20 cellular contexts compared by ENCODE assay signal in genomic region chr9:4502444-4502843, GRCh38. TPM values are rescaled to one million over a fixed set of nuclear protein-coding genes. Genes with fewer than 3 reads are reported as not detected.
A peak's percentile ranks its signal among the peaks of the same experiment; 100 is the strongest.
DNase-seq lines count a peak whose midpoint lies in the region; ATAC-seq, FAIRE-seq and TF ChIP-seq lines count a peak whose summit lies in the region.
"Had no signal": no experiment of that assay in that cellular context is flagged by ENCODE, and none has a peak within 500 bp of the region (broad histone marks: within the 10 kb centered on the region; RNA-seq: fewer than 3 reads in every experiment).

No MANE protein-coding gene starts in this region.

- CTCF ChIA-PET in HepG2 (lab: Yijun Ruan, JAX; ENCODE audit: low intra/inter-chr PET ratio, low total read pairs) (no interaction called here), GM12878 (lab: Yijun Ruan, JAX) (interaction anchor here (0.7 to 2.6 kb wide), 3 partner anchors 9 to 187 kb away, joined by 3 to 9 read pairs (median 3); no protein-coding TSS in a partner anchor)
- CTCF ChIA-PET in activated CD4-positive, alpha-beta memory T cell treated with anti-CD3 and anti-CD28 coated beads for 36 hours (lab: Charles Lee), result no interaction called here

- no peaks in the 10 kb centered on the region for H3K9me3 ChIP-seq in liver (ENCODE audit: control insufficient read depth in 4 of 4, low read length in 3 of 4)
- no peaks in the 10 kb centered on the region for H3K9me3 ChIP-seq in HepG2 (ENCODE audit: low read length)
- no peaks in the 10 kb centered on the region for H3K9me3 ChIP-seq in GM12878 (replicated peaks; ENCODE audit: control insufficient read depth, insufficient read depth, low read length)
- no peaks in the 10 kb centered on the region for H3K9me3 ChIP-seq in right lobe of liver
- H3K9me3 ChIP-seq: BLaER1 had no signal

- H4K20me1 ChIP-seq in HepG2 (ENCODE audit: insufficient read depth, low read length) (no peaks in the 10 kb centered on the region), GM12878 (ENCODE audit: control insufficient read depth, insufficient read depth) (no peaks in the 10 kb centered on the region)
- H4K20me1 ChIP-seq: BLaER1 had no signal

- TF ChIP-seq RAD21 in liver (IDR thresholded peaks at IDR 0.05) (no peak), HepG2 (CRISPR knock-in tag; IDR thresholded peaks at IDR 0.05) (no peak), GM12878 (IDR thresholded peaks at IDR 0.05; ENCODE audit: insufficient read depth, low read depth, low read length) (no peak)

- no peak for TF ChIP-seq CTCF in liver (IDR thresholded peaks at IDR 0.05; ENCODE audit: low read depth, low read length, missing input control)
- no peak for TF ChIP-seq CTCF in HepG2 (CRISPR knock-in tag; IDR thresholded peaks at IDR 0.05)
- no peak for TF ChIP-seq CTCF in GM12878 (IDR thresholded peaks at IDR 0.05 in 2 of 3, conservative IDR thresholded peaks at IDR 0.05 in 1 of 3; ENCODE audit: control insufficient read depth in 2 of 3, extremely low read depth in 1 of 3, insufficient read depth in 1 of 3, low read depth in 3 of 3, low read length in 3 of 3)
- no peak for TF ChIP-seq CTCF in right lobe of liver (IDR thresholded peaks at IDR 0.05)

- no peaks in the 10 kb centered on the region for H3K79me2 ChIP-seq in HepG2 (ENCODE audit: insufficient read depth, low read length)
- peaks cover 34% of the 10 kb centered on the region for H3K79me2 ChIP-seq in GM12878 (ENCODE audit: control insufficient read depth, insufficient read depth, low read length)

- H3K4me3 ChIP-seq in liver (ENCODE audit: low read depth in 1 of 3, low read length in 3 of 3) (no peak overlapping the region), HepG2 (replicated peaks in 1 of 3; ENCODE audit: insufficient read depth in 1 of 3, low read depth in 2 of 3, low read length in 3 of 3) (no peak overlapping the region), GM12878 (no peak overlapping the region), right lobe of liver (no peak overlapping the region)
- H3K4me3 ChIP-seq: BLaER1, GM23338 had no signal

- H3K27me3 ChIP-seq in liver (ENCODE audit: control insufficient read depth in 4 of 4, insufficient read depth in 4 of 4, low read length in 3 of 4) (no peaks in the 10 kb centered on the region), HepG2 (ENCODE audit: control insufficient read depth in 1 of 2, insufficient read depth in 2 of 2, low read length in 2 of 2) (no peaks in the 10 kb centered on the region), GM12878 (replicated peaks in 1 of 2; ENCODE audit: control insufficient read depth in 2 of 2, insufficient read depth in 2 of 2, low read length in 1 of 2) (no peaks in the 10 kb centered on the region), right lobe of liver (no peaks in the 10 kb centered on the region)
- H3K27me3 ChIP-seq: BLaER1 had no signal

- TF ChIP-seq EP300 in HepG2 (IDR thresholded peaks at IDR 0.05; ENCODE audit: low read depth in 2 of 2, low read length in 2 of 2) (no peak), HepG2 (CRISPR knock-in tag; IDR thresholded peaks at IDR 0.05; ENCODE audit: borderline replicate concordance) (no peak), GM12878 (IDR thresholded peaks at IDR 0.05; ENCODE audit: borderline replicate concordance in 1 of 2, control insufficient read depth in 1 of 2, low read depth in 2 of 2, low read length in 2 of 2) (no peak)

- H3K4me2 ChIP-seq in HepG2 (ENCODE audit: low read depth, low read length), result no peak overlapping the region
- H3K4me2 ChIP-seq in GM12878 (ENCODE audit: control insufficient read depth, insufficient read depth), result no peak overlapping the region
- H3K4me2 ChIP-seq: BLaER1, GM23338 had no signal

- no TSS peak for BruUV-seq in HepG2 (replicated peaks; lab: Mats Ljungman, UMichigan)
- BruUV-seq in GM12878 (replicated peaks; lab: Mats Ljungman, UMichigan), result no TSS peak

- H3K4me3 Mint-ChIP-seq in activated CD4-positive, alpha-beta memory T cell treated with anti-CD3 and anti-CD28 coated beads for 36 hours, result no peak overlapping the region
- H3K4me3 Mint-ChIP-seq: CD14-positive monocyte; CD4-positive, alpha-beta memory T cell; GM23338; IgD-negative memory B cell had no signal

- POLR2A ChIA-PET in HepG2 (lab: Yijun Ruan, JAX), result no interaction called here
- POLR2A ChIA-PET in GM12878 (lab: Charles Lee), result no interaction called here
- POLR2A ChIA-PET in activated CD4-positive, alpha-beta memory T cell treated with anti-CD3 and anti-CD28 coated beads for 36 hours (lab: Charles Lee), result no interaction called here

- WGBS in liver, result 35% methylated on average over 1 of the region's 1 CpG
- 0% methylated on average over 1 of the region's 1 CpG for WGBS in HepG2 (ENCODE audit: low lambda C conversion rate)
- 6% methylated on average over 1 of the region's 1 CpG for WGBS in GM12878 (ENCODE audit: insufficient coverage, insufficient replicate concordance, low lambda C conversion rate, missing lambda C conversion rate)
- WGBS in right lobe of liver (ENCODE audit: insufficient coverage, low coverage, low lambda C conversion rate, missing lambda C conversion rate), result 38% methylated on average over 1 of the region's 1 CpG

- ATAC-seq in HepG2, result no peak
- ATAC-seq in GM12878, result peak; percentile 56
- ATAC-seq in right lobe of liver, result peak in 1 of 4 donors; percentile 13
- ATAC-seq: GM23338 had no signal

- H3K27me3 Mint-ChIP-seq in activated CD4-positive, alpha-beta memory T cell treated with anti-CD3 and anti-CD28 coated beads for 36 hours, result no peaks in the 10 kb centered on the region

- H3K36me3 Mint-ChIP-seq in activated CD4-positive, alpha-beta memory T cell treated with anti-CD3 and anti-CD28 coated beads for 36 hours, result no peaks in the 10 kb centered on the region
- H3K36me3 Mint-ChIP-seq: CD14-positive monocyte; CD4-positive, alpha-beta memory T cell; IgD-negative memory B cell had no signal

- FAIRE-seq in HepG2 (lab: Jason Lieb, UNC), result no peak
- FAIRE-seq in GM12878 (lab: Jason Lieb, UNC), result no peak
- FAIRE-seq: H54, HTR-8/SVneo had no signal

- H3K27ac Mint-ChIP-seq in activated CD4-positive, alpha-beta memory T cell treated with anti-CD3 and anti-CD28 coated beads for 36 hours, result no peak overlapping the region
- H3K27ac Mint-ChIP-seq: CD14-positive monocyte; CD4-positive, alpha-beta memory T cell; GM23338; IgD-negative memory B cell had no signal

- H3K4me1 ChIP-seq in liver (ENCODE audit: control insufficient read depth in 4 of 4, insufficient read depth in 4 of 4, low read length in 3 of 4), result peaks cover 12 to 57% (median 50%) of the 10 kb centered on the region in 4 donors
- H3K4me1 ChIP-seq in HepG2 (ENCODE audit: insufficient read depth, low read length), result 0 out of 2 replicates have a peak, but pooled peaks cover under 1% of the 10 kb centered on the region
- peaks cover 6% of the 10 kb centered on the region for H3K4me1 ChIP-seq in GM12878 (ENCODE audit: control insufficient read depth, insufficient read depth, low read length)
- peaks cover 0 to 87% (median 33%) of the 10 kb centered on the region in 4 donors for H3K4me1 ChIP-seq in right lobe of liver
- H3K4me1 ChIP-seq: BLaER1 had no signal

- TF ChIP-seq POLR2A in HepG2 (IDR thresholded peaks at IDR 0.05; ENCODE audit: insufficient read depth in 1 of 2, low read depth in 2 of 2, low read length in 2 of 2), result no peak
- no peak for TF ChIP-seq POLR2A in GM12878 (IDR thresholded peaks at IDR 0.05; ENCODE audit: low read depth, low read length)
- TF ChIP-seq POLR2A in right lobe of liver (IDR thresholded peaks at IDR 0.05), result no peak

- DNase-seq in HepG2 (ENCODE audit: low spot score), result no peak
- no peak for DNase-seq in GM12878 (ENCODE audit: low read depth, low spot score)
- DNase-seq in right lobe of liver, result no peak
- no peak for DNase-seq in retina
- no peak for DNase-seq in NCI-H510A treated with DMSO at 0.1 percent for 48 hours (lab: John Stamatoyannopoulos, UW)
- no peak for DNase-seq in activated CD4-positive, alpha-beta memory T cell treated with anti-CD3 and anti-CD28 coated beads for 36 hours
- DNase-seq: 8988T; CD4-positive, alpha-beta memory T cell; DMS 273 treated with DMSO at 0.1 percent for 48 hours; DMS53; DND-41; EL; HCEC 1CT had no signal

- H3K9ac ChIP-seq in liver (ENCODE audit: low read depth in 1 of 2, low read length in 2 of 2) (no peak overlapping the region), HepG2 (ENCODE audit: insufficient read depth, low read depth, low read length) (no peak overlapping the region), GM12878 (ENCODE audit: control insufficient read depth, insufficient read depth, low read length) (no peak overlapping the region)
- H3K9ac ChIP-seq: BLaER1 had no signal

- H2AFZ ChIP-seq in HepG2 (ENCODE audit: low read length), result no peak overlapping the region
- H2AFZ ChIP-seq in GM12878 (ENCODE audit: control insufficient read depth, low read depth, low read length), result no peak overlapping the region
- H2AFZ ChIP-seq: GM23338 had no signal

- intact Hi-C loops in HepG2 (cut with micrococcal nuclease; ENCODE audit: unreplicated experiment), result no loop called here
- intact Hi-C loops in GM12878 (cut with micrococcal nuclease; ENCODE audit: unreplicated experiment), result no loop called here
- intact Hi-C loops in right lobe of liver (cut with DNase I), result no loop called here
- intact Hi-C loops in activated CD4-positive, alpha-beta memory T cell treated with anti-CD3 and anti-CD28 coated beads for 36 hours (cut with micrococcal nuclease), result no loop called here

- SMC1A ChIA-PET in GM12878 (lab: Charles Lee; ENCODE audit: uncharacterized antibody, unreplicated experiment), result interaction anchor here (0.8 to 1.0 kb wide), 3 partner anchors 11 to 17 kb away, joined by 3 to 4 read pairs (median 3); no protein-coding TSS in a partner anchor

- H3K27ac ChIP-seq in liver (ENCODE audit: low read depth in 1 of 2, low read length in 2 of 2), result peak overlapping the region; percentile 60 to 64
- H3K27ac ChIP-seq in HepG2 (ENCODE audit: extremely low read length, insufficient read depth, low read length), result no peak overlapping the region
- no peak overlapping the region for H3K27ac ChIP-seq in GM12878 (ENCODE audit: control insufficient read depth, insufficient read depth)
- peak overlapping the region; percentile 53 to 84 (median 81) for H3K27ac ChIP-seq in right lobe of liver
- H3K27ac ChIP-seq: BLaER1 had no signal

- H3K4me1 Mint-ChIP-seq in activated CD4-positive, alpha-beta memory T cell treated with anti-CD3 and anti-CD28 coated beads for 36 hours (ENCODE audit: low read depth), result no peaks in the 10 kb centered on the region
- H3K4me1 Mint-ChIP-seq: CD14-positive monocyte; CD4-positive, alpha-beta memory T cell; GM23338 had no signal

- H3K36me3 ChIP-seq in liver (ENCODE audit: control insufficient read depth in 4 of 4, insufficient read depth in 3 of 4, low read depth in 1 of 4, low read length in 3 of 4), result peaks cover 0 to 4% (median under 1%) of the 10 kb centered on the region in 4 donors
- no peaks in the 10 kb centered on the region for H3K36me3 ChIP-seq in HepG2 (replicated peaks in 1 of 2; ENCODE audit: control insufficient read depth in 1 of 2, insufficient read depth in 2 of 2, low read length in 2 of 2)
- no peaks in the 10 kb centered on the region; a peak in 2 of 4 replicates for H3K36me3 ChIP-seq in GM12878 (ENCODE audit: control insufficient read depth in 2 of 2, insufficient read depth in 2 of 2, low read length in 1 of 2)
- no peaks in the 10 kb centered on the region for H3K36me3 ChIP-seq in right lobe of liver
- H3K36me3 ChIP-seq: BLaER1 had no signal

- H3K9me3 Mint-ChIP-seq in activated CD4-positive, alpha-beta memory T cell treated with anti-CD3 and anti-CD28 coated beads for 36 hours, result no peaks in the 10 kb centered on the region
- H3K9me3 Mint-ChIP-seq: CD4-positive, alpha-beta memory T cell; GM23338; IgD-negative memory B cell had no signal

- RAD21 ChIA-PET in GM12878 (lab: Charles Lee; ENCODE audit: unreplicated experiment), result interaction anchor here (0.7 to 1.5 kb wide), 2 partner anchors 11 to 77 kb away, joined by 3 to 7 read pairs; partner anchors contain the start of gene SLC1A1

- in situ Hi-C loops in HepG2 (cut with HindIII; ENCODE audit: extremely low pct_ligation_motif_present, low pct_unique_long_range_greater_than_20kb), result no loop called here
- in situ Hi-C loops in GM12878 (cut with MboI), result no loop called here

RNA-seq across cellular contexts. Expression of gene SLC1A1, which starts 12.2 kb away (rescaled TPM):
- total RNA-seq in liver (10 to 100 TPM in 1 of 2 donors, under 1 TPM in 1; 0.33 to 86.0 TPM), HepG2 (2016; rRNA removed; fragmentation: Illumina TruSeq; extraction: Trizol) (not detected in 2 replicates), GM12878 (2014; rRNA removed) (24.9 and 27.6 TPM in 2 replicates), GM12878 (2014; rRNA removed; fragmentation: Illumina TruSeq; extraction: Trizol) (20.6 and 21.6 TPM in 2 replicates), GM12878 (2021) (19.1 and 19.4 TPM in 2 replicates), right lobe of liver (10 to 100 TPM; 22.0 to 82.7 (median 38.7) TPM)
- polyA plus RNA-seq in liver (10 to 100 TPM; 24.3 to 42.2 TPM), HepG2 (2011; rRNA removed) (not detected in 2 replicates), GM12878 (2011; rRNA removed) (4.2 and 5.4 TPM in 2 replicates), GM12878 (2014; fragmentation: Illumina TruSeq; extraction: Trizol) (23.8 and 30.9 TPM in 2 replicates), GM12878 (2014; fragmentation: Nextera tagmentation; extraction: Ambion mirVana) (1 to 10 TPM; 7.3 to 8.7 TPM), GM12878 (2014; rRNA removed) (16.0 and 18.8 TPM in 2 replicates), GM12878 (2016; fragmentation: Nextera tagmentation; extraction: Ambion mirVana) (10 to 100 TPM; 17.8 to 17.9 TPM)
- not detected in 2 replicates for total RNA-seq in HepG2 (2016; cell fraction: cytosol; rRNA removed; fragmentation: Illumina TruSeq; extraction: Trizol; ENCODE audit: low read depth)
- total RNA-seq in HepG2 (2016; cell fraction: insoluble cytoplasmic fraction; rRNA removed; fragmentation: Illumina TruSeq; extraction: Trizol), result not detected in 2 replicates
- total RNA-seq in HepG2 (2016; cell fraction: membrane; rRNA removed; fragmentation: Illumina TruSeq; extraction: Trizol), result not detected in 2 replicates
- total RNA-seq in HepG2 (2016; cell fraction: nucleus; rRNA removed; fragmentation: Illumina TruSeq; extraction: Trizol), result not detected in 2 replicates
- not detected in 2 replicates for polyA plus RNA-seq in HepG2 (2011; cell fraction: cytosol; rRNA removed)
- polyA plus RNA-seq in HepG2 (2011; cell fraction: nucleus; rRNA removed), result not detected in 2 replicates
- polyA plus RNA-seq in HepG2 (2012), result not detected in 2 replicates
- polyA plus RNA-seq in HepG2 (2016; cell fraction: cytosol; fragmentation: Illumina TruSeq; extraction: Trizol; ENCODE audit: low read depth), result not detected in 2 replicates
- not detected in 2 replicates for polyA plus RNA-seq in HepG2 (2016; cell fraction: insoluble cytoplasmic fraction; fragmentation: Illumina TruSeq; extraction: Trizol; ENCODE audit: low read depth)
- not detected in 2 replicates for polyA plus RNA-seq in HepG2 (2016; cell fraction: membrane; fragmentation: Illumina TruSeq; extraction: Trizol; ENCODE audit: low read depth)
- not detected in 2 replicates for polyA plus RNA-seq in HepG2 (2016; cell fraction: nucleus; fragmentation: Illumina TruSeq; extraction: Trizol; ENCODE audit: insufficient read depth, low read depth)
- polyA minus RNA-seq in HepG2 (2011; rRNA and poly(A)+ RNA removed; ENCODE audit: low replicate concordance), result 10.5 TPM in 1 of 2 replicates, not detected in the other
- polyA minus RNA-seq in HepG2 (2011; cell fraction: cytosol; rRNA and poly(A)+ RNA removed), result not detected in 2 replicates
- not detected in 2 replicates for polyA minus RNA-seq in HepG2 (2011; cell fraction: nucleus; rRNA and poly(A)+ RNA removed)
- total RNA-seq in GM12878 (2013; cell fraction: nucleolus; rRNA removed), result 11.1 and 11.9 TPM in 2 replicates
- polyA plus RNA-seq in GM12878 (2011; ENCODE audit: low read depth), result 5.1 TPM
- polyA plus RNA-seq in GM12878 (2011; cell fraction: cytosol; rRNA removed), result 2.6 and 2.8 TPM in 2 replicates
- 2.4 and 2.7 TPM in 2 replicates for polyA plus RNA-seq in GM12878 (2011; cell fraction: nucleus; rRNA removed)
- polyA plus RNA-seq in GM12878 (2012), result 7.0 and 10.9 TPM in 2 replicates
- polyA minus RNA-seq in GM12878 (2011; rRNA and poly(A)+ RNA removed), result 4.1 and 4.6 TPM in 2 replicates
- 1.5 and 2.4 TPM in 2 replicates for polyA minus RNA-seq in GM12878 (2011; cell fraction: cytosol; rRNA and poly(A)+ RNA removed)
- 1.2 and 1.7 TPM in 2 replicates for polyA minus RNA-seq in GM12878 (2011; cell fraction: nucleus; rRNA and poly(A)+ RNA removed)
- not detected for total RNA-seq in activated CD4-positive, alpha-beta memory T cell treated with anti-CD3 and anti-CD28 coated beads for 36 hours
- polyA plus RNA-seq: CD14-positive monocyte, IgD-negative memory B cell had no signal

Comparison
In these comparisons a context has a peak if more than half of its experiments do, and no peak if none do; other contexts are left out.
1. H3K27ac ChIP-seq: peak in liver (2 of 2) and right lobe of liver (3 of 3); none in HepG2 (single experiment) and GM12878 (single experiment).